Comparison of ENCODE assay signal across 16 cellular contexts in the genomic region with DNA sequence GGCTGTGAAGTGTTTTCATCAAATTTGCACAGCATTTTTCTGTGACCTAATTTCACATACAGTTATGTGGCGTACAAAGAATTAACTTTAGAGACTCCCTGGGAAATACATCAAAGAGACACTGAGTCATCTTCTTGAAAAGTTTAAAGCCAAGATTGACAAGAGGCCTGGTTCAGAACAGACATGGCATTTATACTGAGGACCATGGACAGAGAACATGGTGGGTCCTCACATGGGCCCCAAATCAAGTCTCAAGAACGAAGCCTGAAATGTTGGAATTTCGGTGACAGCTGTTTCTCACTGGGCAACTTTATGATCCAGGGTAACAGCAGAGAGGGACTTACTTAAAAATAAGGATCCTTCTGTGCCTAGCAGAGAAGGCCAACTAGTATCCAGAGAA.
A peak's percentile ranks its signal among the peaks of the same experiment; 100 is the strongest.
DNase-seq lines count a peak whose midpoint lies in the region; ATAC-seq, FAIRE-seq and TF ChIP-seq lines count a peak whose summit lies in the region.
"Had no signal": no experiment of that assay in that cellular context is flagged by ENCODE, and none has a peak within 500 bp of the region (broad histone marks: within the 10 kb centered on the region; RNA-seq: fewer than 3 reads in every experiment).

No MANE protein-coding gene starts in this region.

- intact Hi-C loops in left cardiac atrium (cut with DNase I) = no loop called here

- DNase-seq in EH (ENCODE audit: low read depth) (peak; percentile 55), LoVo (ENCODE audit: low spot score) (peak; percentile 19), cerebellar cortex (ENCODE audit: low spot score) (peak; percentile 19), kidney tubule cell (ENCODE audit: low spot score) (peak; percentile 19), NCI-H774 (lab: John Stamatoyannopoulos, UW) (no peak), D721Med (ENCODE audit: insufficient read length, low spot score) (no peak), medulla oblongata (ENCODE audit: extremely low spot score) (no peak), left cardiac atrium (no peak)
- DNase-seq: activated CD4-positive, alpha-beta memory T cell treated with anti-CD3 and anti-CD28 coated beads, Interleukin-2, amount 10 ng/mL, durations not matched to agents 7 days and 5 days; BE2C; naive B cell; NCI-H1417 treated with DMSO at 0.1 percent for 48 hours; NCI-H69; retina; stimulated activated naive CD8-positive, alpha-beta T cell treated with anti-CD3 and anti-CD28 coated beads, Interleukin-15, amount 100 ng/mL, for 72 hours had no signal

- TF ChIP-seq CTCF in D721Med (IDR thresholded peaks at IDR 0.05; ENCODE audit: insufficient read depth, missing control alignments) = no peak

- no peak for FAIRE-seq in D721Med (lab: Jason Lieb, UNC)
- FAIRE-seq: GM18507 had no signal

- ATAC-seq in left cardiac atrium = no peak
- ATAC-seq: stimulated activated naive CD8-positive, alpha-beta T cell treated with anti-CD3 and anti-CD28 coated beads, Interleukin-15, amount 100 ng/mL, for 72 hours had no signal

Comparison
In these comparisons a context has a peak if more than half of its experiments do, and no peak if none do; other contexts are left out.
1. DNase-seq: peak in EH (single experiment), LoVo (single experiment), cerebellar cortex (single experiment) and kidney tubule cell (single experiment); none in NCI-H774 (single experiment), D721Med (single experiment), medulla oblongata (single experiment) and left cardiac atrium (single experiment).